8 cellular contexts compared by ENCODE assay signal in genomic region chr14:74945261-74945851, GRCh38. TPM values are rescaled to one million over a fixed set of nuclear protein-coding genes. Genes with fewer than 3 reads are reported as not detected.
DNase-seq lines count a peak whose midpoint lies in the region; FAIRE-seq and TF ChIP-seq lines count a peak whose summit lies in the region.

No MANE protein-coding gene starts in this region.

- no peaks in the 10 kb centered on the region for H3K9me1 ChIP-seq in endothelial cell of umbilical vein (replicated peaks; ENCODE audit: control insufficient read depth, extremely low read depth, insufficient read depth, low read length)

- H3K79me2 ChIP-seq in endothelial cell of umbilical vein (ENCODE audit: control insufficient read depth, insufficient read depth, low read length), result peaks cover 9% of the 10 kb centered on the region

- CTCF ChIA-PET in endothelial cell of umbilical vein (lab: Charles Lee), result interaction anchor here (0.6 to 5.0 kb wide), 36 partner anchors 10 to 716 kb away, joined by 3 to 73 read pairs (median 3); partner anchors contain the start of genes ACYP1, EIF2B2, PGF and RPS6KL1

- H4K20me1 ChIP-seq in endothelial cell of umbilical vein (replicated peaks; ENCODE audit: control insufficient read depth, extremely low read depth, insufficient read depth, low read length), result no peaks in the 10 kb centered on the region

- H3K9ac ChIP-seq in endothelial cell of umbilical vein (replicated peaks; ENCODE audit: extremely low read depth, insufficient read depth, low read length), result no peak overlapping the region

- H3K36me3 ChIP-seq in left ventricle myocardium inferior (no peaks in the 10 kb centered on the region), endothelial cell of umbilical vein (ENCODE audit: control insufficient read depth in 2 of 2, extremely low read depth in 1 of 2, insufficient read depth in 2 of 2, low read length in 2 of 2) (peaks cover 26 to 49% of the 10 kb centered on the region in 2 experiments)

- no peak for DNase-seq in left ventricle myocardium inferior
- DNase-seq in cardiac septum (ENCODE audit: low spot score), result no peak
- peak; percentile 62 for DNase-seq in NCI-H69 (lab: John Stamatoyannopoulos, UW)
- peak; percentile 26 for DNase-seq in endothelial cell of umbilical vein (ENCODE audit: low read depth, low spot score)
- DNase-seq in stimulated activated CD8-positive, alpha-beta memory T cell treated with anti-CD3 and anti-CD28 coated beads, Interleukin-4, amount 100 ng/mL, for 48 hours, result peak; percentile 66
- no peak for DNase-seq in SIG-M5 treated with dmso at 0.1 percent for 504 hours (lab: John Stamatoyannopoulos, UW; ENCODE audit: unreplicated experiment)
- no peak for DNase-seq in NCI-H226
- DNase-seq in OCI-M2 (lab: John Stamatoyannopoulos, UW; ENCODE audit: unreplicated experiment), result no peak

- FAIRE-seq in endothelial cell of umbilical vein (lab: Jason Lieb, UNC), result peak; percentile 63

- intact Hi-C loops in left ventricle myocardium inferior (cut with micrococcal nuclease) (loop anchor here (10.0 kb wide), 1 partner anchor 119 kb away; the partner anchor contains the start of genes ACYP1 and ZC2HC1C), cardiac septum (cut with DNase I) (no loop called here), endothelial cell of umbilical vein (cut with micrococcal nuclease) (no loop called here)

- BruUV-seq in endothelial cell of umbilical vein (replicated peaks; lab: Mats Ljungman, UMichigan), result no TSS peak

- H3K4me3 ChIP-seq in left ventricle myocardium inferior (no peak overlapping the region), endothelial cell of umbilical vein (replicated peaks in 1 of 3; ENCODE audit: insufficient read depth in 1 of 3, low read depth in 1 of 3, low read length in 3 of 3) (no peak overlapping the region)

- no peak overlapping the region for H3K4me2 ChIP-seq in endothelial cell of umbilical vein (ENCODE audit: insufficient read depth, low read length)

- H3K27me3 ChIP-seq in left ventricle myocardium inferior (ENCODE audit: low read depth) (no peaks in the 10 kb centered on the region), endothelial cell of umbilical vein (ENCODE audit: control insufficient read depth in 2 of 2, insufficient read depth in 2 of 2, low read length in 2 of 2) (no peaks in the 10 kb centered on the region)

- H3K4me1 ChIP-seq in left ventricle myocardium inferior (peaks cover 57% of the 10 kb centered on the region), endothelial cell of umbilical vein (ENCODE audit: control insufficient read depth, extremely low read depth, insufficient read depth, low read length) (peaks cover 40% of the 10 kb centered on the region)

- dilution Hi-C loops in endothelial cell of umbilical vein (cut with MboI; ENCODE audit: extremely low pct_ligation_motif_present, low sequenced_read_pairs), result no loop called here

- peak; percentile 41 for TF ChIP-seq CTCF in left ventricle myocardium inferior (IDR thresholded peaks at IDR 0.05; ENCODE audit: borderline replicate concordance)
- peak; percentile 59 to 61 for TF ChIP-seq CTCF in endothelial cell of umbilical vein (IDR thresholded peaks at IDR 0.05; ENCODE audit: extremely low read depth in 1 of 2, insufficient read depth in 1 of 2, low read depth in 1 of 2, low read length in 2 of 2)

- H3K27ac ChIP-seq in left ventricle myocardium inferior (replicated peaks), result peak overlapping the region; percentile 42
- peak overlapping the region; percentile 0 for H3K27ac ChIP-seq in endothelial cell of umbilical vein (ENCODE audit: insufficient read depth, low read depth, low read length)

- H2AFZ ChIP-seq in endothelial cell of umbilical vein (ENCODE audit: low read depth, low read length), result no peak overlapping the region

- POLR2A ChIA-PET in endothelial cell of umbilical vein (lab: Charles Lee), result no interaction called here

- H3K9me3 ChIP-seq in left ventricle myocardium inferior (replicated peaks) (no peaks in the 10 kb centered on the region), endothelial cell of umbilical vein (replicated peaks; ENCODE audit: control insufficient read depth, insufficient read depth, low read length) (no peaks in the 10 kb centered on the region)

- peak; percentile 28 for TF ChIP-seq POLR2A in endothelial cell of umbilical vein (IDR thresholded peaks at IDR 0.05; ENCODE audit: low read depth, low read length)

TF ChIP-seq in endothelial cell of umbilical vein, 7 proteins besides CTCF, POLR2A, EP300 and RAD21:
- no peak for TF ChIP-seq MAX (IDR thresholded peaks at IDR 0.05; ENCODE audit: insufficient read depth, insufficient read length)
- no peak for TF ChIP-seq POLR2AphosphoS5 (IDR thresholded peaks at IDR 0.05; ENCODE audit: insufficient read depth, low read depth, low read length)
- no peak for TF ChIP-seq FOS (IDR thresholded peaks at IDR 0.05; ENCODE audit: borderline replicate concordance, insufficient read depth, low read length)
- TF ChIP-seq JUN (IDR thresholded peaks at IDR 0.05; ENCODE audit: borderline replicate concordance, insufficient read depth, insufficient read length, low read depth), result no peak
- no peak for TF ChIP-seq MYC (IDR thresholded peaks at IDR 0.05; ENCODE audit: low read depth, low read length)
- no peak for TF ChIP-seq GATA2 (IDR thresholded peaks at IDR 0.05; ENCODE audit: insufficient read depth, insufficient read length, low read depth, low read length)
- TF ChIP-seq EZH2 (IDR thresholded peaks at IDR 0.05; ENCODE audit: borderline replicate concordance, low read depth, low read length, severe bottlenecking), result no peak

RNA-seq across cellular contexts. Expression of gene PGF, which starts 10.0 kb away (rescaled TPM):
- total RNA-seq in left ventricle myocardium inferior, result 4.2 TPM
- 9.4 TPM for total RNA-seq in cardiac septum
- 206 and 254 TPM in 2 replicates for total RNA-seq in endothelial cell of umbilical vein
- 89.0 and 102 TPM in 2 replicates for polyA plus RNA-seq in endothelial cell of umbilical vein
- polyA plus RNA-seq in endothelial cell of umbilical vein (2011; cell fraction: cytosol; rRNA removed), result 47.5 and 62.9 TPM in 2 replicates
- 103 TPM in 2 replicates for polyA plus RNA-seq in endothelial cell of umbilical vein (2011; cell fraction: nucleus; rRNA removed)
- polyA plus RNA-seq in endothelial cell of umbilical vein (2012), result 68.6 and 97.1 TPM in 2 replicates
- 49.2 and 69.1 TPM in 2 replicates for polyA minus RNA-seq in endothelial cell of umbilical vein
- not detected for polyA minus RNA-seq in endothelial cell of umbilical vein (2011; cell fraction: cytosol; rRNA and poly(A)+ RNA removed)
- polyA minus RNA-seq in endothelial cell of umbilical vein (2011; cell fraction: nucleus; rRNA and poly(A)+ RNA removed), result 84.1 and 105 TPM in 2 replicates

RNA-seq across cellular contexts. Expression of gene RPS6KL1, which starts 22.3 kb away (rescaled TPM):
- total RNA-seq in left ventricle myocardium inferior (20.5 TPM), cardiac septum (19.8 TPM), endothelial cell of umbilical vein (23.8 and 25.6 TPM in 2 replicates)
- 10.2 TPM in 2 replicates for polyA plus RNA-seq in endothelial cell of umbilical vein
- 8.3 and 9.6 TPM in 2 replicates for polyA plus RNA-seq in endothelial cell of umbilical vein (2011; cell fraction: cytosol; rRNA removed)
- 44.8 and 45.3 TPM in 2 replicates for polyA plus RNA-seq in endothelial cell of umbilical vein (2011; cell fraction: nucleus; rRNA removed)
- polyA plus RNA-seq in endothelial cell of umbilical vein (2012), result 15.8 and 17.7 TPM in 2 replicates
- polyA minus RNA-seq in endothelial cell of umbilical vein, result 22.9 and 29.7 TPM in 2 replicates
- 1.3 TPM for polyA minus RNA-seq in endothelial cell of umbilical vein (2011; cell fraction: cytosol; rRNA and poly(A)+ RNA removed)
- polyA minus RNA-seq in endothelial cell of umbilical vein (2011; cell fraction: nucleus; rRNA and poly(A)+ RNA removed), result 21.8 and 24.8 TPM in 2 replicates

RNA-seq across cellular contexts. Expression of gene EIF2B2, which starts 57.4 kb away (rescaled TPM):
- 31.5 TPM for total RNA-seq in left ventricle myocardium inferior
- total RNA-seq in cardiac septum, result 36.4 TPM
- 97.0 and 103 TPM in 2 replicates for total RNA-seq in endothelial cell of umbilical vein
- polyA plus RNA-seq in endothelial cell of umbilical vein, result 143 and 146 TPM in 2 replicates
- 124 and 125 TPM in 2 replicates for polyA plus RNA-seq in endothelial cell of umbilical vein (2011; cell fraction: cytosol; rRNA removed)
- polyA plus RNA-seq in endothelial cell of umbilical vein (2011; cell fraction: nucleus; rRNA removed), result 101 and 104 TPM in 2 replicates
- 71.5 and 81.7 TPM in 2 replicates for polyA plus RNA-seq in endothelial cell of umbilical vein (2012)
- polyA minus RNA-seq in endothelial cell of umbilical vein, result 89.0 and 115 TPM in 2 replicates
- 36.6 TPM for polyA minus RNA-seq in endothelial cell of umbilical vein (2011; cell fraction: cytosol; rRNA and poly(A)+ RNA removed)
- polyA minus RNA-seq in endothelial cell of umbilical vein (2011; cell fraction: nucleus; rRNA and poly(A)+ RNA removed), result 65.0 and 65.2 TPM in 2 replicates

Comparison
In these comparisons a context has a peak if more than half of its experiments do, and no peak if none do; other contexts are left out.
1. DNase-seq: peak in NCI-H69 (single experiment), endothelial cell of umbilical vein (single experiment) and stimulated activated CD8-positive, alpha-beta memory T cell treated with anti-CD3 and anti-CD28 coated beads, Interleukin-4, amount 100 ng/mL, for 48 hours (single experiment); none in left ventricle myocardium inferior (single experiment), cardiac septum (single experiment), SIG-M5 treated with dmso at 0.1 percent for 504 hours (single experiment), NCI-H226 (single experiment) and OCI-M2 (single experiment).
2. RNA of gene PGF, which starts 10.0 kb away (total RNA-seq): 206 to 254 TPM in endothelial cell of umbilical vein; 9.4 TPM in cardiac septum (single experiment) and 4.2 TPM in left ventricle myocardium inferior (single experiment); every median in the first group is over 10 times any median in the second.